In genomic region chr3:14780927-14781507, GRCh38 we compare ENCODE assay signal across 9 cellular contexts. TPM values are rescaled to one million over a fixed set of nuclear protein-coding genes. Genes with fewer than 3 reads are reported as not detected.
A peak's percentile ranks its signal among the peaks of the same experiment; 100 is the strongest.
DNase-seq lines count a peak whose midpoint lies in the region; ATAC-seq and TF ChIP-seq lines count a peak whose summit lies in the region.
"Had no signal": no experiment of that assay in that cellular context is flagged by ENCODE, and none has a peak within 500 bp of the region (broad histone marks: within the 10 kb centered on the region; RNA-seq: fewer than 3 reads in every experiment).

No MANE protein-coding gene starts in this region.

- H3K27ac Mint-ChIP-seq in Calu3 (ENCODE audit: unreplicated experiment) (no peak overlapping the region), progenitor cell of endocrine pancreas (no peak overlapping the region)

- H3K4me1 Mint-ChIP-seq in Calu3 (ENCODE audit: low read depth, unreplicated experiment): no peaks in the 10 kb centered on the region
- no peaks in the 10 kb centered on the region for H3K4me1 Mint-ChIP-seq in progenitor cell of endocrine pancreas (ENCODE audit: low read depth)

- CTCF ChIA-PET in Calu3 (lab: Charles Lee): interaction anchor here (0.6 to 2.3 kb wide), 6 partner anchors 15 to 140 kb away, joined by 3 to 8 read pairs (median 4); partner anchors contain the start of gene CCDC174

- no TSS peak for BruUV-seq in Calu3 (replicated peaks; lab: Mats Ljungman, UMichigan)

- H3K4me3 Mint-ChIP-seq in Calu3 (ENCODE audit: low read depth, unreplicated experiment) (no peak overlapping the region), progenitor cell of endocrine pancreas (ENCODE audit: low read depth) (no peak overlapping the region)

- H3K4me3 ChIP-seq in fibroblast of the aortic adventitia (ENCODE audit: low read depth, low read length): no peak overlapping the region
- H3K4me3 ChIP-seq: SJSA1 had no signal

- peak; percentile 92 for TF ChIP-seq RAD21 in Ishikawa (IDR thresholded peaks at IDR 0.05; ENCODE audit: low read depth)

- ATAC-seq in GM19351 (IDR thresholded peaks at IDR 0.05; ENCODE audit: unreplicated experiment) (peak; percentile 90), SK-N-SH treated with all-trans-retinoic acid at 6 μM for 48 hours (peak; percentile 80)

- no peak for TF ChIP-seq EP300 in Ishikawa (IDR thresholded peaks at IDR 0.05; ENCODE audit: borderline replicate concordance)

- DNase-seq in Calu3 (peak; percentile 77), fibroblast of the aortic adventitia (ENCODE audit: low read depth) (peak; percentile 55), progenitor cell of endocrine pancreas (ENCODE audit: low spot score, unreplicated experiment) (peak; percentile 37), inferior parietal cortex (ENCODE audit: extremely low spot score) (no peak)
- no peak for DNase-seq in effector CD4-positive, alpha-beta T cell

- H3K36me3 Mint-ChIP-seq in Calu3 (ENCODE audit: insufficient read depth, unreplicated experiment) (no peaks in the 10 kb centered on the region), progenitor cell of endocrine pancreas (ENCODE audit: insufficient read depth) (no peaks in the 10 kb centered on the region)

- intact Hi-C loops in Calu3 (cut with micrococcal nuclease; ENCODE audit: unreplicated experiment): loop anchor here (2.0 to 5.0 kb wide), 2 partner anchors 108 to 274 kb away; no protein-coding TSS in a partner anchor

- TF ChIP-seq CTCF in Calu3 (IDR thresholded peaks at IDR 0.05; ENCODE audit: unreplicated experiment): no peak
- peak; percentile 69 for TF ChIP-seq CTCF in fibroblast of the aortic adventitia (IDR thresholded peaks at IDR 0.05; ENCODE audit: insufficient read depth, low read length)
- TF ChIP-seq CTCF in progenitor cell of endocrine pancreas (IDR thresholded peaks at IDR 0.05; ENCODE audit: unreplicated experiment): peak; percentile 78

- peaks cover 4% of the 10 kb centered on the region for H3K9me3 Mint-ChIP-seq in Calu3 (ENCODE audit: low read depth, unreplicated experiment)
- peaks cover 9% of the 10 kb centered on the region for H3K9me3 Mint-ChIP-seq in progenitor cell of endocrine pancreas (ENCODE audit: low read depth)

- H3K27me3 Mint-ChIP-seq in Calu3 (ENCODE audit: unreplicated experiment) (peaks cover 37% of the 10 kb centered on the region), progenitor cell of endocrine pancreas (peaks cover 9% of the 10 kb centered on the region)

TF ChIP-seq in Ishikawa, 13 proteins besides CTCF, POLR2A, EP300 and RAD21:
- TF ChIP-seq USF1 (IDR thresholded peaks at IDR 0.05): no peak
- TF ChIP-seq TEAD4 (IDR thresholded peaks at IDR 0.05): 0 out of 2 replicates have a peak, but pooled peaks have one; percentile 23

TF ChIP-seq in SK-N-SH treated with all-trans-retinoic acid at 6 μM for 48 hours, 23 proteins besides CTCF, POLR2A, EP300 and RAD21:
- TF ChIP-seq RARB (CRISPR knock-in tag; IDR thresholded peaks at IDR 0.05): no peak
- no peak for TF ChIP-seq ZNF8 (CRISPR knock-in tag; IDR thresholded peaks at IDR 0.05)
- TF ChIP-seq, protein P1, sequence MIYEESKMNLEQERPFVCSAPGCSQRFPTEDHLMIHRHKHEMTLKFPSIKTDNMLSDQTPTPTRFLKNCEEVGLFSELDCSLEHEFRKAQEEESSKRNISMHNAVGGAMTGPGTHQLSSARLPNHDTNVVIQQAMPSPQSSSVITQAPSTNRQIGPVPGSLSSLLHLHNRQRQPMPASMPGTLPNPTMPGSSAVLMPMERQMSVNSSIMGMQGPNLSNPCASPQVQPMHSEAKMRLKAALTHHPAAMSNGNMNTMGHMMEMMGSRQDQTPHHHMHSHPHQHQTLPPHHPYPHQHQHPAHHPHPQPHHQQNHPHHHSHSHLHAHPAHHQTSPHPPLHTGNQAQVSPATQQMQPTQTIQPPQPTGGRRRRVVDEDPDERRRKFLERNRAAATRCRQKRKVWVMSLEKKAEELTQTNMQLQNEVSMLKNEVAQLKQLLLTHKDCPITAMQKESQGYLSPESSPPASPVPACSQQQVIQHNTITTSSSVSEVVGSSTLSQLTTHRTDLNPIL (CRISPR knock-in tag; IDR thresholded peaks at IDR 0.05; ENCODE audit: low read depth): no peak
- no peak for TF ChIP-seq PPARA (CRISPR knock-in tag; IDR thresholded peaks at IDR 0.05; ENCODE audit: borderline replicate concordance)
- no peak for TF ChIP-seq ZFP30 (CRISPR knock-in tag; IDR thresholded peaks at IDR 0.05)
- TF ChIP-seq TSHZ2 (CRISPR knock-in tag; IDR thresholded peaks at IDR 0.05): no peak
- no peak for TF ChIP-seq GLIS3 (CRISPR knock-in tag; IDR thresholded peaks at IDR 0.05)
- TF ChIP-seq TCF4 (CRISPR knock-in tag; IDR thresholded peaks at IDR 0.05; ENCODE audit: borderline replicate concordance): no peak

RNA-seq across cellular contexts. Expression of gene FGD5, which starts 37.7 kb away (rescaled TPM):
- total RNA-seq in Calu3 (2022): not detected in 2 replicates
- 0.18 and 3.9 TPM in 2 replicates for total RNA-seq in fibroblast of the aortic adventitia (ENCODE audit: low replicate concordance)
- total RNA-seq in progenitor cell of endocrine pancreas: 0.09 and 0.17 TPM in 2 replicates
- total RNA-seq: SJSA1 had no signal

Comparison
In these comparisons a context has a peak if more than half of its experiments do, and no peak if none do; other contexts are left out.
1. DNase-seq: peak in Calu3 (single experiment), fibroblast of the aortic adventitia (single experiment) and progenitor cell of endocrine pancreas (single experiment); none in effector CD4-positive, alpha-beta T cell (single experiment) and inferior parietal cortex (single experiment).